In genomic region chr5:177300971-177301370, GRCh38 we compare ENCODE assay signal across 6 cellular contexts. TPM values are rescaled to one million over a fixed set of nuclear protein-coding genes. Genes with fewer than 3 reads are reported as not detected.
A peak's percentile ranks its signal among the peaks of the same experiment; 100 is the strongest.
DNase-seq lines count a peak whose midpoint lies in the region; ATAC-seq and TF ChIP-seq lines count a peak whose summit lies in the region.

No MANE protein-coding gene starts in this region.

- peaks cover 69% of the 10 kb centered on the region for H3K36me3 Mint-ChIP-seq in activated CD4-positive, alpha-beta memory T cell treated with anti-CD3 and anti-CD28 coated beads, Interleukin-2, amount 10 ng/mL, durations not matched to agents 7 days and 5 days (ENCODE audit: low read depth)
- peaks cover 0 to 3% of the 10 kb centered on the region in 2 donors for H3K36me3 Mint-ChIP-seq in naive B cell

- H3K4me2 ChIP-seq in DOHH2 (ENCODE audit: low read length): peak overlapping the region; percentile 76

- H3K79me2 ChIP-seq in DOHH2 (ENCODE audit: control insufficient read depth, low read length): peaks cover 58% of the 10 kb centered on the region

- peak overlapping the region; percentile 69 for H3K27ac ChIP-seq in DOHH2 (ENCODE audit: low read depth, low read length)

- peaks cover 79% of the 10 kb centered on the region for H3K36me3 ChIP-seq in DOHH2 (ENCODE audit: control insufficient read depth, low read length)

- H3K9me3 ChIP-seq in DOHH2 (ENCODE audit: control insufficient read depth, insufficient read depth, low read length): no peaks in the 10 kb centered on the region

- peak overlapping the region; percentile 64 for H3K4me3 Mint-ChIP-seq in activated CD4-positive, alpha-beta memory T cell treated with anti-CD3 and anti-CD28 coated beads, Interleukin-2, amount 10 ng/mL, durations not matched to agents 7 days and 5 days
- peak overlapping the region; percentile 47 to 97 (median 86) for H3K4me3 Mint-ChIP-seq in naive B cell

- H3K9me2 ChIP-seq in DOHH2 (replicated peaks; ENCODE audit: control insufficient read depth, low read length): no peaks in the 10 kb centered on the region

- no peaks in the 10 kb centered on the region for H3K27me3 ChIP-seq in DOHH2 (ENCODE audit: control insufficient read depth, low read length)

- POLR2A ChIA-PET in activated CD4-positive, alpha-beta memory T cell treated with anti-CD3 and anti-CD28 coated beads, Interleukin-2, amount 10 ng/mL, durations not matched to agents 7 days and 5 days (lab: Charles Lee): interaction anchor here (0.9 to 6.1 kb wide), 5 partner anchors 10 to 187 kb away, joined by 3 to 68 read pairs (median 6); partner anchors contain the start of genes MXD3 and NSD1

- DNase-seq in activated CD4-positive, alpha-beta memory T cell treated with anti-CD3 and anti-CD28 coated beads, Interleukin-2, amount 10 ng/mL, durations not matched to agents 7 days and 5 days: no peak
- DNase-seq in naive B cell (no peak), NCI-H1092 treated with DMSO at 0.1 percent for 48 hours (lab: John Stamatoyannopoulos, UW) (no peak), NCI-H2029 (lab: John Stamatoyannopoulos, UW) (no peak), SHP77 (lab: John Stamatoyannopoulos, UW) (no peak)

- H3K4me1 Mint-ChIP-seq in activated CD4-positive, alpha-beta memory T cell treated with anti-CD3 and anti-CD28 coated beads, Interleukin-2, amount 10 ng/mL, durations not matched to agents 7 days and 5 days: peaks cover 79% of the 10 kb centered on the region
- peaks cover 50 to 85% (median 83%) of the 10 kb centered on the region in 3 donors for H3K4me1 Mint-ChIP-seq in naive B cell

- H3K4me3 ChIP-seq in DOHH2 (ENCODE audit: low read length): peak overlapping the region; percentile 35

- H3K27ac Mint-ChIP-seq in activated CD4-positive, alpha-beta memory T cell treated with anti-CD3 and anti-CD28 coated beads, Interleukin-2, amount 10 ng/mL, durations not matched to agents 7 days and 5 days: peak overlapping the region; percentile 92
- H3K27ac Mint-ChIP-seq in naive B cell: peak overlapping the region; percentile 88 to 99 (median 98)

- no peak for ATAC-seq in naive B cell (ENCODE audit: low read depth in 2 of 2)

- H3K4me1 ChIP-seq in DOHH2 (ENCODE audit: control insufficient read depth, low read length): peaks cover 72% of the 10 kb centered on the region

- CTCF ChIA-PET in activated CD4-positive, alpha-beta memory T cell treated with anti-CD3 and anti-CD28 coated beads, Interleukin-2, amount 10 ng/mL, durations not matched to agents 7 days and 5 days (lab: Charles Lee): interaction anchor here (0.8 to 2.1 kb wide), 8 partner anchors 9 to 190 kb away, joined by 3 to 11 read pairs (median 6); partner anchors contain the start of gene MXD3

- H3K9me3 Mint-ChIP-seq in activated CD4-positive, alpha-beta memory T cell treated with anti-CD3 and anti-CD28 coated beads, Interleukin-2, amount 10 ng/mL, durations not matched to agents 7 days and 5 days: no peaks in the 10 kb centered on the region
- H3K9me3 Mint-ChIP-seq in naive B cell: no peaks in the 10 kb centered on the region

- H3F3A ChIP-seq in DOHH2 (ENCODE audit: control insufficient read depth, insufficient read depth): peaks cover 39% of the 10 kb centered on the region

- TF ChIP-seq CTCF in DOHH2 (IDR thresholded peaks at IDR 0.05; ENCODE audit: low read depth, low read length, poor library complexity, severe bottlenecking): no peak

- H4K20me1 ChIP-seq in DOHH2 (ENCODE audit: control insufficient read depth, insufficient read depth, low read depth, low read length): peaks cover 13% of the 10 kb centered on the region; the same call in 1 of the 2 replicates

- H3K27me3 Mint-ChIP-seq in activated CD4-positive, alpha-beta memory T cell treated with anti-CD3 and anti-CD28 coated beads, Interleukin-2, amount 10 ng/mL, durations not matched to agents 7 days and 5 days: no peaks in the 10 kb centered on the region
- no peaks in the 10 kb centered on the region for H3K27me3 Mint-ChIP-seq in naive B cell

RNA-seq across cellular contexts. Expression of gene RAB24, which starts 2.5 kb away (rescaled TPM):
- total RNA-seq in activated CD4-positive, alpha-beta memory T cell treated with anti-CD3 and anti-CD28 coated beads, Interleukin-2, amount 10 ng/mL, durations not matched to agents 7 days and 5 days: 10 to 100 TPM; 43.0 to 46.6 TPM
- 10 to 100 TPM; 33.0 to 79.5 (median 47.3) TPM for polyA plus RNA-seq in naive B cell (ENCODE audit: low read depth in 6 of 6)

RNA-seq across cellular contexts. Expression of gene PRELID1, which starts 2.6 kb away (rescaled TPM):
- total RNA-seq in activated CD4-positive, alpha-beta memory T cell treated with anti-CD3 and anti-CD28 coated beads, Interleukin-2, amount 10 ng/mL, durations not matched to agents 7 days and 5 days: 100 to 1,000 TPM; 153 to 156 TPM
- 100 to 1,000 TPM; 162 to 227 (median 176) TPM for polyA plus RNA-seq in naive B cell (ENCODE audit: low read depth in 6 of 6)

RNA-seq across cellular contexts. Expression of gene MXD3, which starts 10.7 kb away (rescaled TPM):
- 10 to 100 TPM; 74.1 to 75.0 TPM for total RNA-seq in activated CD4-positive, alpha-beta memory T cell treated with anti-CD3 and anti-CD28 coated beads, Interleukin-2, amount 10 ng/mL, durations not matched to agents 7 days and 5 days
- polyA plus RNA-seq in naive B cell (ENCODE audit: low read depth in 6 of 6): 1 to 10 TPM in 4 of 6 donors, under 1 TPM in 2; 0.52 to 2.3 (median 1.4) TPM

RNA-seq across cellular contexts. Expression of gene LMAN2, which starts 50.5 kb away (rescaled TPM):
- 100 to 1,000 TPM; 145 to 149 TPM for total RNA-seq in activated CD4-positive, alpha-beta memory T cell treated with anti-CD3 and anti-CD28 coated beads, Interleukin-2, amount 10 ng/mL, durations not matched to agents 7 days and 5 days
- polyA plus RNA-seq in naive B cell (ENCODE audit: low read depth in 6 of 6): 100 to 1,000 TPM; 182 to 243 (median 191) TPM

RNA-seq across cellular contexts. Expression of gene RGS14, which starts 56.8 kb away (rescaled TPM):
- 100 to 1,000 TPM; 103 to 107 TPM for total RNA-seq in activated CD4-positive, alpha-beta memory T cell treated with anti-CD3 and anti-CD28 coated beads, Interleukin-2, amount 10 ng/mL, durations not matched to agents 7 days and 5 days
- 10 to 100 TPM; 16.6 to 41.1 (median 23.2) TPM for polyA plus RNA-seq in naive B cell (ENCODE audit: low read depth in 6 of 6)
